Comparison of ENCODE assay signal across 26 cellular contexts in genomic region chr12:68431786-68432185, GRCh38.
"Had no signal": no experiment of that assay in that cellular context is flagged by ENCODE, and none has a peak within 500 bp of the region (broad histone marks: within the 10 kb centered on the region; RNA-seq: fewer than 3 reads in every experiment).

No MANE protein-coding gene starts in this region.

- H3K27me3 Mint-ChIP-seq: activated CD4-positive, alpha-beta T cell treated with anti-CD3 and anti-CD28 coated beads, Interleukin-2, amount 10 ng/mL, durations not matched to agents 24 days and 14 days; activated CD8-positive, alpha-beta T cell treated with anti-CD3 and anti-CD28 coated beads for 36 hours; activated T-helper 17 cell treated with anti-CD3 and anti-CD28 coated beads, Interleukin-2, amount 50 U/mL, for 72 hours had no signal

- H3K36me3 ChIP-seq: ascending aorta had no signal

- H3K4me1 Mint-ChIP-seq: activated CD4-positive, alpha-beta T cell treated with anti-CD3 and anti-CD28 coated beads, Interleukin-2, amount 10 ng/mL, durations not matched to agents 24 days and 14 days; activated T-helper 17 cell treated with anti-CD3 and anti-CD28 coated beads, Interleukin-2, amount 50 U/mL, for 72 hours had no signal

- H3K4me3 ChIP-seq: ascending aorta, body of pancreas, PC-9 had no signal

- H3K27ac Mint-ChIP-seq: activated CD4-positive, alpha-beta T cell treated with anti-CD3 and anti-CD28 coated beads, Interleukin-2, amount 10 ng/mL, durations not matched to agents 24 days and 14 days; activated CD8-positive, alpha-beta T cell treated with anti-CD3 and anti-CD28 coated beads for 36 hours; activated naive CD4-positive, alpha-beta T cell treated with anti-CD3 and anti-CD28 coated beads for 36 hours; activated T-helper 17 cell treated with anti-CD3 and anti-CD28 coated beads, Interleukin-2, amount 50 U/mL, for 72 hours had no signal

- ATAC-seq: activated CD8-positive, alpha-beta T cell treated with anti-CD3 and anti-CD28 coated beads for 36 hours; activated naive CD4-positive, alpha-beta T cell treated with anti-CD3 and anti-CD28 coated beads, Interleukin-2, amount 50 U/mL, for 72 hours; activated T-cell treated with anti-CD3 and anti-CD28 coated beads, Interleukin-2, amount 50 U/mL, for 72 hours; activated T-helper 17 cell treated with anti-CD3 and anti-CD28 coated beads, Interleukin-2, amount 50 U/mL, for 72 hours; body of pancreas had no signal

- H3K4me1 ChIP-seq: ascending aorta, body of pancreas had no signal

- H3K27ac ChIP-seq: ascending aorta, body of pancreas, PC-9 had no signal

- H3K4me3 Mint-ChIP-seq: activated CD4-positive, alpha-beta T cell treated with anti-CD3 and anti-CD28 coated beads, Interleukin-2, amount 10 ng/mL, durations not matched to agents 24 days and 14 days; activated CD8-positive, alpha-beta T cell treated with anti-CD3 and anti-CD28 coated beads for 36 hours; activated naive CD4-positive, alpha-beta T cell treated with anti-CD3 and anti-CD28 coated beads for 36 hours; activated T-cell treated with anti-CD3 and anti-CD28 coated beads, Interleukin-2, amount 50 U/mL, for 72 hours; activated T-helper 17 cell treated with anti-CD3 and anti-CD28 coated beads, Interleukin-2, amount 50 U/mL, for 72 hours had no signal

- DNase-seq: activated CD4-positive, alpha-beta T cell treated with anti-CD3 and anti-CD28 coated beads, Interleukin-2, amount 10 ng/mL, durations not matched to agents 24 days and 14 days; activated CD4-positive, alpha-beta T cell treated with anti-CD3 and anti-CD28 coated beads, Interleukin-2, amount 50 U/mL, for 4 hours; activated CD8-positive, alpha-beta T cell treated with anti-CD3 and anti-CD28 coated beads for 36 hours; activated gamma-delta T cell; activated naive CD4-positive, alpha-beta T cell treated with anti-CD3 and anti-CD28 coated beads for 36 hours; activated T-cell treated with anti-CD3 and anti-CD28 coated beads, Interleukin-2, amount 50 U/mL, for 1 hour; activated T-cell treated with anti-CD3 and anti-CD28 coated beads, Interleukin-2, amount 50 U/mL, for 72 hours; amygdala; body of pancreas; caudate nucleus; NCI-H1092 treated with DMSO at 0.1 percent for 48 hours; NCI-H1417; NCI-H146; NCI-H187; NCI-H2029 treated with DMSO at 0.1 percent for 48 hours; NCI-H2107; NCI-H2171; NCI-H524; NCI-H69; NCI-H82; PC-9; Right ventricle myocardium superior; T1000 had no signal

- H3K9me3 ChIP-seq: ascending aorta, body of pancreas had no signal

- H3K27me3 ChIP-seq: ascending aorta, body of pancreas had no signal

- H3K9me3 Mint-ChIP-seq: activated T-helper 17 cell treated with anti-CD3 and anti-CD28 coated beads, Interleukin-2, amount 50 U/mL, for 72 hours had no signal
